ENCODE assay signal across 2 cellular contexts in the genomic region with DNA sequence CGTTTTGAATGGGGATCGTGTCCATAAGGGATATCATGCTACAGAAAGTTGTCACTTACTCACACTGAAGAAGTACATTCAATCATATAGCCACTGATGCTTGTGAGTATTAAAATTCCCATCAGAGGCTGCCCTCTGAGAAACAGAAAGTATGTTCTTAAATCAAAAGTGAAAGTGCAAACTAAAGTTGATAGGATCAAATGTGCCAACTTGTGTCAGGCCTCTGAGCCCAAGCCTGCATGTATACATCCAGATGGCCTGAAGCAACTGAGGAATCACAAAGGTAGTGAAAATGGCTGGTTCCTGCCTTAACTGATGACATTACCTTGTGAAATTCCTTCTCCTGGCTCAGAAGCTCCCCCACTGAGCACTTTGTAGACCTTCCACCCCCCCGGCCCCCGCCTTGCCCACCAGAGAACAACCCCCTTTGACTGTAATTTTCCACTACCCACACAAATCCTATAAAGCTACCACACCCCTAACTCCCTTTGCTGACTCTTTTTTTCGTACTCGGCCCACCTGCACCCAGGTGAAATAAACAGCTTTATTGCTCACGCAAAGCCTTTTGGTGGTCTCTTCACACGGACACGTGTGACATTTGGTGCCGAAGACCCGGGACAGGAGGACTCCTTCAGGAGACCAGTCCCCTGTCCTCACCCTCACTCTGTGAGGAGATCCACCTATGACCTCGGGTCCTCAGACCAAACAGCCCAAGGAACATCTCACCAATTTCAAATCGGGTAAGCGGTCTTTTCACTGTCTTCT.
TF ChIP-seq lines count a peak whose summit lies in the region.
"Not testable (repeated sequence)": the region's sequence is repeated elsewhere in the genome, so short reads cannot be mapped to it uniquely, and the experiment has no call there.

No MANE protein-coding gene starts in this region.

TF ChIP-seq in HEK293, 187 proteins besides CTCF, POLR2A, EP300 and RAD21:
- TF ChIP-seq GLIS1 (tag by site-specific recombination; IDR thresholded peaks at IDR 0.05): 0 out of 2 replicates have a peak, but pooled peaks have one; percentile 6
- peak; percentile 67; the same call in 1 of the 2 replicates for TF ChIP-seq PRDM1 (tag by site-specific recombination; IDR thresholded peaks at IDR 0.05)
TF ChIP-seq in HEK293: peak in this region for 2; not testable (repeated sequence) for 185.

TF ChIP-seq in K562, 482 proteins besides CTCF, POLR2A, EP300 and RAD21:
- not testable (repeated sequence) for TF ChIP-seq NR2C1 (IDR thresholded peaks at IDR 0.05)
- TF ChIP-seq NR2C1 (tag; IDR thresholded peaks at IDR 0.05) (peak; percentile 24; the same call in 1 of the 2 replicates), MNT (conservative IDR thresholded peaks at IDR 0.05) (0 out of 4 replicates have a peak, but pooled peaks of 1 of the 2 experiments have one; percentile 13)
